ENCODE assay signal across 1 cellular context in the genomic region with DNA sequence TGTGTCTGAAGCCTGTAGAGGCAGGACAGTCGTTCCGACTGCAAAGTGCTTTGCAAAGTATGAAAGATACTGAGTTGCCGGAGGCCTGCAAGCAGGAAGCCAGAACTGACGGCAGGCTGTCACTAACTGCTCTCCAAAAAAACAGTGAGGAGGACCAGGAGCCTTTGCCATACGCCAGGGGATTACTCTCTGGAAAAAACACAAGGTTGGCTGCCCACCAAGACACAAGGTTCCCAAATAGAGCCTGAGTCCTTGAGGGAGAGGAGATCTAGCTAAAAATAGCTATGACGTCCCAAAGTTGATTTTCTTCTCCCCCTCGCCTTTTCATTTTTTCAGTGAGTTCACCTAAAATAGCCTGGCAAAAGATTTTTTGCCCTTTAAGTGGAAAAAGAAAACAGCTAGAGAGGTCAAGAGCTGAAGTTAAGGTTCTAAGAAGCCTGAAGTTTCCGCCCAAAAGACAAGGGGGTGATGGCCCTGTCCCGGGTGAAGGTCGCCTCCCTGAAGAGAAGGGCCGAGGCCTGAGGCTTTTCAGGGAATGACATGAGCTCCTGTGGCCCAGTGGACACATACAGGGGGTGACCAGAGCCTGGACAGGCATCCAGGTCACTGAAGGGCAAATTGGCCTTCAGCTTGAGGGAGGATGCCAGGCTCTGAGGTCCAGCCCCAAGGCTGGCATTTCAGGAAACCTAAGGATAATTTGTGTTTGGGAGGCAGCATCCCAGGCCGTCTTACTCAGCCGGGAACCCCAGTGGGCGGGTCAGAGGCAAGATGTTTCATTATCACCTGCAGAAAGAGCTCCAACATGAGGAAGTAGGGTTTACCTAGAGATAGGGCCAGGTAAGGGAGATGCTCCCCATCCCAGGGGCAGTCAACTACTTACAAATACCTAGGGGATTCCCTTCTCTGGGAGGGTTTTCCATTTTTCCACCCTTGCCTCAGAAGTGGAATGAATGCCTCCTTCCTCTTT.
TF ChIP-seq lines count a peak whose summit lies in the region.

No MANE protein-coding gene starts in this region.

TF ChIP-seq in SK-N-SH, 30 proteins besides CTCF, POLR2A, EP300 and RAD21 (continued from another document):
- TF ChIP-seq, protein P1, sequence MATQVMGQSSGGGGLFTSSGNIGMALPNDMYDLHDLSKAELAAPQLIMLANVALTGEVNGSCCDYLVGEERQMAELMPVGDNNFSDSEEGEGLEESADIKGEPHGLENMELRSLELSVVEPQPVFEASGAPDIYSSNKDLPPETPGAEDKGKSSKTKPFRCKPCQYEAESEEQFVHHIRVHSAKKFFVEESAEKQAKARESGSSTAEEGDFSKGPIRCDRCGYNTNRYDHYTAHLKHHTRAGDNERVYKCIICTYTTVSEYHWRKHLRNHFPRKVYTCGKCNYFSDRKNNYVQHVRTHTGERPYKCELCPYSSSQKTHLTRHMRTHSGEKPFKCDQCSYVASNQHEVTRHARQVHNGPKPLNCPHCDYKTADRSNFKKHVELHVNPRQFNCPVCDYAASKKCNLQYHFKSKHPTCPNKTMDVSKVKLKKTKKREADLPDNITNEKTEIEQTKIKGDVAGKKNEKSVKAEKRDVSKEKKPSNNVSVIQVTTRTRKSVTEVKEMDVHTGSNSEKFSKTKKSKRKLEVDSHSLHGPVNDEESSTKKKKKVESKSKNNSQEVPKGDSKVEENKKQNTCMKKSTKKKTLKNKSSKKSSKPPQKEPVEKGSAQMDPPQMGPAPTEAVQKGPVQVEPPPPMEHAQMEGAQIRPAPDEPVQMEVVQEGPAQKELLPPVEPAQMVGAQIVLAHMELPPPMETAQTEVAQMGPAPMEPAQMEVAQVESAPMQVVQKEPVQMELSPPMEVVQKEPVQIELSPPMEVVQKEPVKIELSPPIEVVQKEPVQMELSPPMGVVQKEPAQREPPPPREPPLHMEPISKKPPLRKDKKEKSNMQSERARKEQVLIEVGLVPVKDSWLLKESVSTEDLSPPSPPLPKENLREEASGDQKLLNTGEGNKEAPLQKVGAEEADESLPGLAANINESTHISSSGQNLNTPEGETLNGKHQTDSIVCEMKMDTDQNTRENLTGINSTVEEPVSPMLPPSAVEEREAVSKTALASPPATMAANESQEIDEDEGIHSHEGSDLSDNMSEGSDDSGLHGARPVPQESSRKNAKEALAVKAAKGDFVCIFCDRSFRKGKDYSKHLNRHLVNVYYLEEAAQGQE (IDR thresholded peaks at IDR 0.05; ENCODE audit: low read depth, low read length) = no peak
